In genomic region chr4:15809058-15809457, GRCh38 we compare ENCODE assay signal across 9 cellular contexts. TPM values are rescaled to one million over a fixed set of nuclear protein-coding genes. Genes with fewer than 3 reads are reported as not detected.
A peak's percentile ranks its signal among the peaks of the same experiment; 100 is the strongest.
DNase-seq lines count a peak whose midpoint lies in the region; ATAC-seq and TF ChIP-seq lines count a peak whose summit lies in the region.
"Had no signal": no experiment of that assay in that cellular context is flagged by ENCODE, and none has a peak within 500 bp of the region (broad histone marks: within the 10 kb centered on the region; RNA-seq: fewer than 3 reads in every experiment).

No MANE protein-coding gene starts in this region.

- no peaks in the 10 kb centered on the region for H3K36me3 ChIP-seq in colonic mucosa
- no peaks in the 10 kb centered on the region for H3K36me3 ChIP-seq in effector memory CD4-positive, alpha-beta T cell (ENCODE audit: control insufficient read depth, insufficient read depth, low read length)

- H3K4me1 Mint-ChIP-seq in Calu3 (ENCODE audit: low read depth, unreplicated experiment): peaks cover 20% of the 10 kb centered on the region

- H3K9ac ChIP-seq in colonic mucosa (ENCODE audit: low read depth in 2 of 2, low read length in 2 of 2): no peak overlapping the region

- no peaks in the 10 kb centered on the region for H3K36me3 Mint-ChIP-seq in Calu3 (ENCODE audit: insufficient read depth, unreplicated experiment)

- H3K27ac ChIP-seq in HL-60 (replicated peaks) (0 out of 2 replicates have a peak overlapping the region, but pooled peaks have one; percentile 4), colonic mucosa (no peak overlapping the region)
- H3K27ac ChIP-seq in effector memory CD4-positive, alpha-beta T cell (ENCODE audit: insufficient read depth, low read length, poor library complexity, severe bottlenecking): no peak overlapping the region

- intact Hi-C loops in colonic mucosa (cut with DNase I): loop anchor here (5.0 kb wide), 3 partner anchors 68 to 193 kb away; no protein-coding TSS in a partner anchor
- intact Hi-C loops in Calu3 (cut with micrococcal nuclease; ENCODE audit: unreplicated experiment): loop anchor here (5.0 to 10.0 kb wide), 2 partner anchors 388 to 456 kb away; no protein-coding TSS in a partner anchor

- no TSS peak for BruUV-seq in Calu3 (replicated peaks; lab: Mats Ljungman, UMichigan)

- H3K4me3 Mint-ChIP-seq in Calu3 (ENCODE audit: low read depth, unreplicated experiment): no peak overlapping the region

- H3K9me3 Mint-ChIP-seq in Calu3 (ENCODE audit: low read depth, unreplicated experiment): no peaks in the 10 kb centered on the region

- no peak overlapping the region for H3K4me3 ChIP-seq in HL-60 (replicated peaks; ENCODE audit: insufficient read depth, low read length)
- no peak overlapping the region for H3K4me3 ChIP-seq in colonic mucosa
- no peak overlapping the region for H3K4me3 ChIP-seq in effector memory CD4-positive, alpha-beta T cell (ENCODE audit: insufficient read depth, low read depth, low read length, poor library complexity, severe bottlenecking)

- CTCF ChIA-PET in Calu3 (lab: Charles Lee): interaction anchor here (1.3 kb wide), 1 partner anchor 74 kb away, joined by 3 read pairs; no protein-coding TSS in a partner anchor

- ATAC-seq in GM21526 (IDR thresholded peaks at IDR 0.05; ENCODE audit: low FRiP score, unreplicated experiment) (peak; percentile 61), esophagus mucosa (peak; percentile 9)
- ATAC-seq: HCT116 had no signal

- no peaks in the 10 kb centered on the region for H3K27me3 Mint-ChIP-seq in Calu3 (ENCODE audit: unreplicated experiment)

- H3K27me3 ChIP-seq in HL-60 (ENCODE audit: insufficient read depth, poor library complexity, severe bottlenecking): no peaks in the 10 kb centered on the region
- H3K27me3 ChIP-seq in colonic mucosa: no peaks in the 10 kb centered on the region
- H3K27me3 ChIP-seq in effector memory CD4-positive, alpha-beta T cell (replicated peaks; ENCODE audit: control insufficient read depth, insufficient read depth, low read length, poor library complexity, severe bottlenecking): no peaks in the 10 kb centered on the region

- in situ Hi-C loops in GM13977 (cut with MboI; ENCODE audit: low pct_unique_long_range_greater_than_20kb, low sequenced_read_pairs, unreplicated experiment): loop anchor here (10.0 kb wide), 1 partner anchor 146 kb away; no protein-coding TSS in a partner anchor

- no peak overlapping the region for H3K27ac Mint-ChIP-seq in Calu3 (ENCODE audit: unreplicated experiment)

- no peaks in the 10 kb centered on the region for H3K4me1 ChIP-seq in colonic mucosa
- H3K4me1 ChIP-seq in effector memory CD4-positive, alpha-beta T cell (ENCODE audit: control insufficient read depth, insufficient read depth, low read length, poor library complexity, severe bottlenecking): no peaks in the 10 kb centered on the region

- H3K9me3 ChIP-seq in colonic mucosa: no peaks in the 10 kb centered on the region
- no peaks in the 10 kb centered on the region for H3K9me3 ChIP-seq in effector memory CD4-positive, alpha-beta T cell (ENCODE audit: control insufficient read depth, low read length)

- DNase-seq in GM13977 (ENCODE audit: low spot score): peak; percentile 35
- DNase-seq in HL-60 (ENCODE audit: low read depth in 1 of 2, low spot score in 1 of 2): peak in 1 of 2 experiments; percentile 52
- no peak for DNase-seq in stimulated activated CD4-positive, alpha-beta T cell treated with anti-CD3 and anti-CD28 coated beads, Interleukin-1b, Interleukin-23, amount 100 ng/mL, for 48 hours
- no peak for DNase-seq in colonic mucosa
- no peak for DNase-seq in effector memory CD4-positive, alpha-beta T cell
- DNase-seq in Calu3: no peak

- TF ChIP-seq CTCF in GM13977 (IDR thresholded peaks at IDR 0.05; ENCODE audit: extremely low read depth, insufficient read depth, missing control alignments) (no peak), HL-60 (IDR thresholded peaks at IDR 0.05; ENCODE audit: insufficient read depth, low read length) (no peak), colonic mucosa (IDR thresholded peaks at IDR 0.05) (no peak), Calu3 (IDR thresholded peaks at IDR 0.05; ENCODE audit: unreplicated experiment) (no peak)

RNA-seq across cellular contexts. Expression of gene CD38, which starts 30.9 kb away (rescaled TPM):
- total RNA-seq in esophagus mucosa (2.6 TPM), colonic mucosa (1 to 10 TPM; 2.5 to 2.6 TPM), Calu3 (2022) (3.4 and 9.4 TPM in 2 replicates)
